ENCODE assay signal across 9 cellular contexts in genomic region chr21:41121785-41122415, GRCh38. TPM values are rescaled to one million over a fixed set of nuclear protein-coding genes. Genes with fewer than 3 reads are reported as not detected.
DNase-seq lines count a peak whose midpoint lies in the region; ATAC-seq and TF ChIP-seq lines count a peak whose summit lies in the region.
"Had no signal": no experiment of that assay in that cellular context is flagged by ENCODE, and none has a peak within 500 bp of the region (broad histone marks: within the 10 kb centered on the region; RNA-seq: fewer than 3 reads in every experiment).

No MANE protein-coding gene starts in this region.

- H3K27ac ChIP-seq in transverse colon, result no peak overlapping the region
- H3K27ac ChIP-seq: skin epidermis had no signal

- no peaks in the 10 kb centered on the region for H3K36me3 ChIP-seq in transverse colon

- WGBS in transverse colon (ENCODE audit: low coverage in 1 of 2), 2 donors, result 39% methylated on average over 19 of the region's 19 CpGs; no CpG with 5 or more reads in 1 of the 2 donors

- ATAC-seq in HG02884 (IDR thresholded peaks at IDR 0.05; ENCODE audit: unreplicated experiment) (peak; percentile 54), GM21515 (IDR thresholded peaks at IDR 0.05; ENCODE audit: unreplicated experiment) (no peak)

- H3K27me3 ChIP-seq in transverse colon, result peaks cover 47% of the 10 kb centered on the region

- H3K4me3 ChIP-seq in foreskin fibroblast (ENCODE audit: low read depth in 1 of 2, low read length in 2 of 2), result no peak overlapping the region
- no peak overlapping the region for H3K4me3 ChIP-seq in transverse colon
- H3K4me3 ChIP-seq: skin epidermis had no signal

- peak; percentile 86 for DNase-seq in COLO668 (lab: John Stamatoyannopoulos, UW; ENCODE audit: unreplicated experiment)
- peak; percentile 83 for DNase-seq in NCI-H82 (lab: John Stamatoyannopoulos, UW)
- peak; percentile 26 for DNase-seq in activated T-cell treated with anti-CD3 and anti-CD28 coated beads for 1 hour (ENCODE audit: low read depth)
- peak; percentile 12 to 27 for DNase-seq in foreskin fibroblast
- peak; percentile 42 for DNase-seq in non-pigmented ciliary epithelial cell (ENCODE audit: low read depth)
- peak; percentile 90 for DNase-seq in transverse colon

- intact Hi-C loops in transverse colon (cut with DNase I; ENCODE audit: low total_unique reads), result no loop called here

- no peaks in the 10 kb centered on the region for H3K9me3 ChIP-seq in transverse colon

- in situ Hi-C loops in transverse colon (cut with MboI; ENCODE audit: low pct_ligation_motif_present in 1 of 4, low pct_unique_long_range_greater_than_20kb in 1 of 4, low sequenced_read_pairs in 3 of 4), result no loop called here

- H3K4me1 ChIP-seq in transverse colon, result peaks cover 0 to 6% (median 2%) of the 10 kb centered on the region in 4 donors

- no peak for TF ChIP-seq EP300 in transverse colon (IDR thresholded peaks at IDR 0.05; ENCODE audit: low read depth)

- no peak for TF ChIP-seq POLR2A in transverse colon (IDR thresholded peaks at IDR 0.05)

- TF ChIP-seq CTCF in foreskin fibroblast (IDR thresholded peaks at IDR 0.05; ENCODE audit: low read depth, low read length), result peak; percentile 96
- TF ChIP-seq CTCF in transverse colon (IDR thresholded peaks at IDR 0.05), result peak; percentile 73 to 89 (median 86)

RNA-seq across cellular contexts. Expression of gene BACE2, which starts 46.1 kb away (rescaled TPM):
- 10 to 100 TPM; 28.4 to 52.5 (median 43.9) TPM for total RNA-seq in transverse colon

Comparison
In these comparisons a context has a peak if more than half of its experiments do, and no peak if none do; other contexts are left out.
1. DNase-seq: peak in every context shown above with its lines; median percentile 90 in transverse colon; 86 in COLO668; 83 in NCI-H82; 42 in non-pigmented ciliary epithelial cell; 26 in activated T-cell treated with anti-CD3 and anti-CD28 coated beads for 1 hour; 20 in foreskin fibroblast.